ENCODE assay signal across 27 cellular contexts in the genomic region with DNA sequence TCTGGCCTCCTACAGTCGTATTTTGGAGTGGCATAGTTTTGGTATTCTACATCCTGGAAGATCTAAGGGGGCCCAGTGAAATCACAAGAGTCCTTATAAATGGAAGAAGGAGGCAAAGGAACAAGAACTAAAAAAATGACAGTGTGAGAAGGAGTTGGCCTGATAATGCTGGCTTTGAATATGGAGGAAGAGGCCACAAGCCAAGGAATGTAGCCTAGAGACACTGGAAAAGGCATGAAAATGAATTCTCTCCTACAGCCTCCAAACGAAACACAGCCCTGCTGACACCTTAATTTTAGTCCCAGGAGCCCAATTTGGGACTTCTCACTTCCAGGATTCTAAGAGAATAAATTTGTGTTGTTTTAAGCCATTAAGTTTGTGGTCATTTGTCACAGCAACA. TPM values are rescaled to one million over a fixed set of nuclear protein-coding genes. Genes with fewer than 3 reads are reported as not detected.
"Had no signal": no experiment of that assay in that cellular context is flagged by ENCODE, and none has a peak within 500 bp of the region (broad histone marks: within the 10 kb centered on the region; RNA-seq: fewer than 3 reads in every experiment).

No MANE protein-coding gene starts in this region.

- H3K4me1 ChIP-seq: stomach, suprapubic skin, testis, tibial artery, tibial nerve, transverse colon, upper lobe of left lung, upper lobe of right lung, uterus, vagina had no signal

- ATAC-seq: stimulated activated effector memory CD8-positive, alpha-beta T cell treated with anti-CD3 and anti-CD28 coated beads, Interleukin-12 subunit alpha, Interleukin-12 subunit beta, amount 100 ng/mL, for 72 hours; stimulated activated memory B cell treated with anti-CD40 and anti-IgM and Interleukin-4, amounts not matched to agents 10 μg/mL and 1 μg/mL and 100 μg/mL, for 72 hours; stimulated activated naive B cell treated with anti-CD40 and anti-IgM and Interleukin-4, amounts not matched to agents 10 μg/mL and 1 μg/mL and 100 μg/mL, for 72 hours; stimulated activated naive CD8-positive, alpha-beta T cell treated with anti-CD3 and anti-CD28 coated beads, Interleukin-15, amount 100 ng/mL, for 72 hours; stimulated activated naive CD8-positive, alpha-beta T cell treated with anti-CD3 and anti-CD28 coated beads, Interleukin-15, Interleukin-2, amounts not matched to agents 100 U/mL and 50 U/mL, for 24 hours; upper lobe of right lung had no signal

- H3K36me3 ChIP-seq: stomach, suprapubic skin, thoracic aorta, tibial artery, tibial nerve, transverse colon, upper lobe of left lung, upper lobe of right lung, uterus, vagina had no signal

- H3K9me3 ChIP-seq: suprapubic skin, testis, thoracic aorta, upper lobe of right lung, uterus, vagina had no signal

- H3K27me3 ChIP-seq: stomach, suprapubic skin, testis, tibial artery, tibial nerve, transverse colon, upper lobe of left lung, upper lobe of right lung, uterus, vagina had no signal

- DNase-seq: stimulated activated CD4-positive, alpha-beta T cell treated with anti-CD3 and anti-CD28 coated beads, Interleukin-2, amount 100 ng/mL, for 24 hours; stimulated activated CD4-positive, alpha-beta T cell treated with anti-CD3 and anti-CD28 coated beads, Interleukin-2, amount 100 ng/mL, for 48 hours; stimulated activated CD4-positive, alpha-beta T cell treated with anti-CD3 and anti-CD28 coated beads, Interleukin-4, amount 100 ng/mL, for 1 hour; stimulated activated CD4-positive, alpha-beta T cell treated with anti-CD3 and anti-CD28 coated beads, Interleukin-4, amount 100 ng/mL, for 24 hours; stimulated activated CD4-positive, alpha-beta T cell treated with anti-CD3 and anti-CD28 coated beads, Interleukin-4, amount 100 ng/mL, for 4 hours; stimulated activated CD8-positive, alpha-beta memory T cell treated with anti-CD3 and anti-CD28 coated beads, Interleukin-4, amount 100 ng/mL, for 48 hours; stimulated activated naive B cell treated with anti-CD40 and anti-IgM and Interleukin-4, amounts not matched to agents 10 μg/mL and 1 μg/mL and 100 μg/mL, for 72 hours; stimulated activated naive CD4-positive, alpha-beta T cell; stimulated activated naive CD4-positive, alpha-beta T cell treated with Interleukin-2 at 50 U/mL for 16 hours; stimulated activated naive CD8-positive, alpha-beta T cell treated with anti-CD3 and anti-CD28 coated beads, Interleukin-15, amount 100 ng/mL, for 72 hours; stimulated activated naive CD8-positive, alpha-beta T cell treated with anti-CD3 and anti-CD28 coated beads, Interleukin-15, Interleukin-2, amounts not matched to agents 100 U/mL and 50 U/mL, for 24 hours; stomach; substantia nigra; testis; tibial artery; transverse colon; upper lobe of left lung; upper lobe of right lung; uterus had no signal

- H3K4me3 ChIP-seq: stomach, suprapubic skin, testis, thoracic aorta, tibial artery, tibial nerve, transverse colon, upper lobe of left lung, upper lobe of right lung, uterus, vagina had no signal

- H3K27ac ChIP-seq: stomach, suprapubic skin, testis, thoracic aorta, tibial artery, tibial nerve, transverse colon, upper lobe of left lung, upper lobe of right lung, uterus, vagina had no signal

- FAIRE-seq: urothelium cell line had no signal

RNA-seq across cellular contexts. Expression of gene LIPC, which starts 54.6 kb away (rescaled TPM):
- total RNA-seq: temporal lobe, thoracic aorta, vagina had no signal
